Comparison of ENCODE assay signal across 15 cellular contexts in genomic region chr17:8621585-8621984, GRCh38. TPM values are rescaled to one million over a fixed set of nuclear protein-coding genes. Genes with fewer than 3 reads are reported as not detected.
A peak's percentile ranks its signal among the peaks of the same experiment; 100 is the strongest.
DNase-seq lines count a peak whose midpoint lies in the region; ATAC-seq and TF ChIP-seq lines count a peak whose summit lies in the region.
"Had no signal": no experiment of that assay in that cellular context is flagged by ENCODE, and none has a peak within 500 bp of the region (broad histone marks: within the 10 kb centered on the region; RNA-seq: fewer than 3 reads in every experiment).

No MANE protein-coding gene starts in this region.

- peak overlapping the region; percentile 18 for H3K4me3 Mint-ChIP-seq in activated T-helper 17 cell treated with anti-CD3 and anti-CD28 coated beads, Interleukin-2, amount 50 U/mL, for 72 hours
- no peak overlapping the region for H3K4me3 Mint-ChIP-seq in activated CD4-positive, alpha-beta memory T cell treated with anti-CD3 and anti-CD28 coated beads for 36 hours
- H3K4me3 Mint-ChIP-seq: activated CD4-positive, alpha-beta memory T cell treated with anti-CD3 and anti-CD28 coated beads, Interleukin-2, amount 10 ng/mL, durations not matched to agents 7 days and 5 days; activated naive CD8-positive, alpha-beta T cell treated with anti-CD3 and anti-CD28 coated beads, Interleukin-2, amount 10 ng/mL, durations not matched to agents 7 days and 5 days; effector memory CD8-positive, alpha-beta T cell; memory B cell had no signal

- H3K4me1 Mint-ChIP-seq in activated T-helper 17 cell treated with anti-CD3 and anti-CD28 coated beads, Interleukin-2, amount 50 U/mL, for 72 hours, result peaks cover 16% of the 10 kb centered on the region
- H3K4me1 Mint-ChIP-seq in activated CD4-positive, alpha-beta memory T cell treated with anti-CD3 and anti-CD28 coated beads for 36 hours (ENCODE audit: low read depth), result peaks cover 12% of the 10 kb centered on the region
- H3K4me1 Mint-ChIP-seq: memory B cell had no signal

- ATAC-seq in Right ventricle myocardium inferior, result peak; percentile 34
- no peak for ATAC-seq in Right ventricle myocardium superior (ENCODE audit: poor library complexity)
- ATAC-seq in activated T-helper 17 cell treated with anti-CD3 and anti-CD28 coated beads, Interleukin-2, amount 50 U/mL, for 72 hours (replicated peaks), result peak; percentile 93
- ATAC-seq in left ventricle myocardium superior, result peak; percentile 22
- ATAC-seq: effector memory CD8-positive, alpha-beta T cell had no signal

- H3K36me3 Mint-ChIP-seq in activated T-helper 17 cell treated with anti-CD3 and anti-CD28 coated beads, Interleukin-2, amount 50 U/mL, for 72 hours (ENCODE audit: low read depth), result peaks cover 5% of the 10 kb centered on the region
- no peaks in the 10 kb centered on the region for H3K36me3 Mint-ChIP-seq in activated CD4-positive, alpha-beta memory T cell treated with anti-CD3 and anti-CD28 coated beads for 36 hours
- H3K36me3 Mint-ChIP-seq: memory B cell had no signal

- H3K36me3 ChIP-seq in tibial artery (peaks cover 0 to 8% (median 0%) of the 10 kb centered on the region in 3 donors), tibial nerve (peaks cover 0 to 3% (median 0%) of the 10 kb centered on the region in 3 donors)

- no peak overlapping the region for H3K27ac Mint-ChIP-seq in activated T-helper 17 cell treated with anti-CD3 and anti-CD28 coated beads, Interleukin-2, amount 50 U/mL, for 72 hours
- no peak overlapping the region for H3K27ac Mint-ChIP-seq in activated CD4-positive, alpha-beta memory T cell treated with anti-CD3 and anti-CD28 coated beads for 36 hours
- H3K27ac Mint-ChIP-seq: activated CD4-positive, alpha-beta memory T cell treated with anti-CD3 and anti-CD28 coated beads, Interleukin-2, amount 10 ng/mL, durations not matched to agents 7 days and 5 days; activated naive CD8-positive, alpha-beta T cell treated with anti-CD3 and anti-CD28 coated beads, Interleukin-2, amount 10 ng/mL, durations not matched to agents 7 days and 5 days; effector memory CD8-positive, alpha-beta T cell; memory B cell had no signal

- no peak for DNase-seq in Right ventricle myocardium inferior (ENCODE audit: missing footprints)
- DNase-seq in Right ventricle myocardium superior, result no peak
- DNase-seq in left ventricle myocardium superior, result no peak
- no peak for DNase-seq in tibial artery
- no peak for DNase-seq in activated CD4-positive, alpha-beta memory T cell treated with anti-CD3 and anti-CD28 coated beads for 36 hours
- no peak for DNase-seq in tibial nerve (ENCODE audit: low spot score in 2 of 2)
- no peak for DNase-seq in HK-2 (ENCODE audit: unreplicated experiment)
- DNase-seq: activated CD4-positive, alpha-beta memory T cell treated with anti-CD3 and anti-CD28 coated beads, Interleukin-2, amount 10 ng/mL, durations not matched to agents 7 days and 5 days; activated naive CD8-positive, alpha-beta T cell treated with anti-CD3 and anti-CD28 coated beads, Interleukin-2, amount 10 ng/mL, durations not matched to agents 7 days and 5 days; effector memory CD8-positive, alpha-beta T cell; GDM1; NCI-H1694 had no signal

- TF ChIP-seq EP300 in tibial nerve (IDR thresholded peaks at IDR 0.05), result no peak

- no peaks in the 10 kb centered on the region for H3K9me3 Mint-ChIP-seq in activated T-helper 17 cell treated with anti-CD3 and anti-CD28 coated beads, Interleukin-2, amount 50 U/mL, for 72 hours
- no peaks in the 10 kb centered on the region for H3K9me3 Mint-ChIP-seq in activated CD4-positive, alpha-beta memory T cell treated with anti-CD3 and anti-CD28 coated beads for 36 hours
- H3K9me3 Mint-ChIP-seq: activated CD4-positive, alpha-beta memory T cell treated with anti-CD3 and anti-CD28 coated beads, Interleukin-2, amount 10 ng/mL, durations not matched to agents 7 days and 5 days; activated naive CD8-positive, alpha-beta T cell treated with anti-CD3 and anti-CD28 coated beads, Interleukin-2, amount 10 ng/mL, durations not matched to agents 7 days and 5 days; effector memory CD8-positive, alpha-beta T cell; memory B cell had no signal

- H3K4me3 ChIP-seq in tibial artery (peak overlapping the region; percentile 28 to 34), tibial nerve (no peak overlapping the region)
- H3K4me3 ChIP-seq: hepatocyte had no signal

- TF ChIP-seq POLR2A in tibial nerve (IDR thresholded peaks at IDR 0.05), result no peak

- TF ChIP-seq CTCF in tibial artery (IDR thresholded peaks at IDR 0.05) (no peak), tibial nerve (IDR thresholded peaks at IDR 0.05) (no peak)

- 45 to 46% methylated on average over 3 of the region's 3 CpGs for WGBS in tibial nerve, 2 donors

- no peaks in the 10 kb centered on the region for H3K9me3 ChIP-seq in tibial artery
- H3K9me3 ChIP-seq in tibial nerve, result peaks cover 0 to 4% (median 0%) of the 10 kb centered on the region in 4 donors

- H3K27me3 Mint-ChIP-seq in activated T-helper 17 cell treated with anti-CD3 and anti-CD28 coated beads, Interleukin-2, amount 50 U/mL, for 72 hours, result peaks cover 11% of the 10 kb centered on the region
- H3K27me3 Mint-ChIP-seq in activated CD4-positive, alpha-beta memory T cell treated with anti-CD3 and anti-CD28 coated beads for 36 hours, result peaks cover 5% of the 10 kb centered on the region

- H3K27me3 ChIP-seq in tibial artery (no peaks in the 10 kb centered on the region), tibial nerve (no peaks in the 10 kb centered on the region)
- H3K27me3 ChIP-seq: hepatocyte had no signal

- POLR2A ChIA-PET in activated CD4-positive, alpha-beta memory T cell treated with anti-CD3 and anti-CD28 coated beads for 36 hours (lab: Charles Lee), result no interaction called here

- intact Hi-C loops in Right ventricle myocardium inferior (cut with DNase I), result no loop called here
- intact Hi-C loops in Right ventricle myocardium superior (cut with DNase I), result no loop called here
- intact Hi-C loops in left ventricle myocardium superior (cut with micrococcal nuclease), result no loop called here
- intact Hi-C loops in tibial artery (cut with DNase I; ENCODE audit: low total_unique reads), result loop anchor here (10.0 kb wide), 1 partner anchor 47 kb away; no protein-coding TSS in a partner anchor
- intact Hi-C loops in activated CD4-positive, alpha-beta memory T cell treated with anti-CD3 and anti-CD28 coated beads for 36 hours (cut with micrococcal nuclease), result no loop called here

- H3K4me1 ChIP-seq in tibial artery (peaks cover 0 to 88% (median 35%) of the 10 kb centered on the region in 4 donors), tibial nerve (no peaks in the 10 kb centered on the region)

- CTCF ChIA-PET in activated CD4-positive, alpha-beta memory T cell treated with anti-CD3 and anti-CD28 coated beads for 36 hours (lab: Charles Lee), result no interaction called here

- H3K27ac ChIP-seq in tibial artery (peak overlapping the region; percentile 97 to 98), tibial nerve (no peak overlapping the region)
- H3K27ac ChIP-seq: hepatocyte had no signal

RNA-seq across cellular contexts. Expression of gene MYH10, which starts 8.9 kb away (rescaled TPM):
- total RNA-seq in Right ventricle myocardium inferior, result 29.1 TPM
- total RNA-seq in Right ventricle myocardium superior, result 31.5 TPM
- total RNA-seq in activated T-helper 17 cell treated with anti-CD3 and anti-CD28 coated beads, Interleukin-2, amount 50 U/mL, for 72 hours, result 10 to 100 TPM; 13.9 to 34.7 TPM
- total RNA-seq in left ventricle myocardium superior, result 36.6 TPM
- 10 to 100 TPM; 15.6 to 20.6 TPM for total RNA-seq in activated CD4-positive, alpha-beta memory T cell treated with anti-CD3 and anti-CD28 coated beads for 36 hours
- total RNA-seq in tibial nerve, result 10 to 100 TPM; 29.3 to 50.0 (median 35.4) TPM

Comparison
In these comparisons a context has a peak if more than half of its experiments do, and no peak if none do; other contexts are left out.
1. H3K27ac ChIP-seq: peak in tibial artery (2 of 2); none in tibial nerve (0 of 4).
2. H3K4me3 ChIP-seq: peak in tibial artery (2 of 2); none in tibial nerve (0 of 4).